8 cellular contexts compared by ENCODE assay signal in genomic region chr2:28620371-28620793, GRCh38.
DNase-seq lines count a peak whose midpoint lies in the region; ATAC-seq and TF ChIP-seq lines count a peak whose summit lies in the region.

No MANE protein-coding gene starts in this region.

- peaks cover 2% of the 10 kb centered on the region for H3K36me3 Mint-ChIP-seq in activated naive CD4-positive, alpha-beta T cell treated with anti-CD3 and anti-CD28 coated beads, Interleukin-2, amount 50 U/mL, for 24 hours
- H3K36me3 Mint-ChIP-seq in brain: no peaks in the 10 kb centered on the region
- H3K36me3 Mint-ChIP-seq in naive thymus-derived CD8-positive, alpha-beta T cell: no peaks in the 10 kb centered on the region

- no peak for DNase-seq in activated naive CD4-positive, alpha-beta T cell (lab: John Stamatoyannopoulos, UW)
- DNase-seq in naive thymus-derived CD8-positive, alpha-beta T cell: peak in 6 of 10 donors; percentile 6 to 62 (median 36)
- peak; percentile 48 for DNase-seq in upper lobe of right lung
- DNase-seq in NCI-H187 (lab: John Stamatoyannopoulos, UW): no peak

- peak overlapping the region; percentile 62 for H3K27ac Mint-ChIP-seq in activated naive CD4-positive, alpha-beta T cell treated with anti-CD3 and anti-CD28 coated beads, Interleukin-2, amount 50 U/mL, for 24 hours
- peak overlapping the region in 3 of 5 experiments; percentile 69 to 94 (median 91) for H3K27ac Mint-ChIP-seq in brain
- H3K27ac Mint-ChIP-seq in naive thymus-derived CD8-positive, alpha-beta T cell: peak overlapping the region; percentile 91 to 100 (median 98)

- H3K4me1 ChIP-seq in upper lobe of right lung: peaks cover 28% of the 10 kb centered on the region

- intact Hi-C loops in upper lobe of right lung (cut with DNase I): no loop called here

- peak overlapping the region; percentile 87 for H3K27ac ChIP-seq in upper lobe of right lung

- no peak for TF ChIP-seq CTCF in brain (conservative IDR thresholded peaks at IDR 0.05)
- no peak for TF ChIP-seq CTCF in upper lobe of right lung (IDR thresholded peaks at IDR 0.05)

- H3K36me3 ChIP-seq in upper lobe of right lung: no peaks in the 10 kb centered on the region

- peak overlapping the region; percentile 69 for H3K4me3 Mint-ChIP-seq in activated naive CD4-positive, alpha-beta T cell treated with anti-CD3 and anti-CD28 coated beads, Interleukin-2, amount 50 U/mL, for 24 hours
- no peak overlapping the region for H3K4me3 Mint-ChIP-seq in brain
- H3K4me3 Mint-ChIP-seq in naive thymus-derived CD8-positive, alpha-beta T cell: peak overlapping the region; percentile 67 to 87 (median 79)

- peaks cover 5% of the 10 kb centered on the region for H3K9me3 Mint-ChIP-seq in activated naive CD4-positive, alpha-beta T cell treated with anti-CD3 and anti-CD28 coated beads, Interleukin-2, amount 50 U/mL, for 24 hours
- H3K9me3 Mint-ChIP-seq in brain: peaks cover 0 to 5% (median 0%) of the 10 kb centered on the region in 5 experiments
- peaks cover 0 to 3% (median 0%) of the 10 kb centered on the region in 9 donors for H3K9me3 Mint-ChIP-seq in naive thymus-derived CD8-positive, alpha-beta T cell

- no peaks in the 10 kb centered on the region for H3K27me3 ChIP-seq in upper lobe of right lung

- peaks cover 71% of the 10 kb centered on the region for H3K4me1 Mint-ChIP-seq in activated naive CD4-positive, alpha-beta T cell treated with anti-CD3 and anti-CD28 coated beads, Interleukin-2, amount 50 U/mL, for 24 hours
- peaks cover 49% of the 10 kb centered on the region for H3K4me1 Mint-ChIP-seq in brain
- H3K4me1 Mint-ChIP-seq in naive thymus-derived CD8-positive, alpha-beta T cell: peaks cover 52 to 85% (median 81%) of the 10 kb centered on the region in 4 donors

- no peak for ATAC-seq in naive thymus-derived CD8-positive, alpha-beta T cell
- no peak for ATAC-seq in upper lobe of right lung
- no peak for ATAC-seq in esophagus mucosa
- ATAC-seq in GM18517 (IDR thresholded peaks at IDR 0.05; ENCODE audit: unreplicated experiment): no peak

- H3K27me3 Mint-ChIP-seq in activated naive CD4-positive, alpha-beta T cell treated with anti-CD3 and anti-CD28 coated beads, Interleukin-2, amount 50 U/mL, for 24 hours: no peaks in the 10 kb centered on the region
- peaks cover 50% of the 10 kb centered on the region for H3K27me3 Mint-ChIP-seq in brain
- H3K27me3 Mint-ChIP-seq in naive thymus-derived CD8-positive, alpha-beta T cell: no peaks in the 10 kb centered on the region

- POLR2A ChIA-PET in naive thymus-derived CD8-positive, alpha-beta T cell (lab: Charles Lee): interaction anchor here (0.8 to 3.2 kb wide), 6 partner anchors 9 to 250 kb away, joined by 3 to 22 read pairs (median 4); partner anchors contain the start of gene PPP1CB

- H3K4me3 ChIP-seq in upper lobe of right lung: no peak overlapping the region

- no peaks in the 10 kb centered on the region for H3K9me3 ChIP-seq in upper lobe of right lung

Comparison
In these comparisons a context has a peak if more than half of its experiments do, and no peak if none do; other contexts are left out.
1. H3K4me3 Mint-ChIP-seq: peak in activated naive CD4-positive, alpha-beta T cell treated with anti-CD3 and anti-CD28 coated beads, Interleukin-2, amount 50 U/mL, for 24 hours (single experiment) and naive thymus-derived CD8-positive, alpha-beta T cell (10 of 10); none in brain (0 of 5).
2. DNase-seq: peak in naive thymus-derived CD8-positive, alpha-beta T cell (6 of 10) and upper lobe of right lung (single experiment); none in activated naive CD4-positive, alpha-beta T cell (0 of 4) and NCI-H187 (0 of 2).
3. Peak in every context shown above with its lines, with median percentiles within 50 percentile points of each other: H3K27ac Mint-ChIP-seq.